10 cellular contexts compared by ENCODE assay signal in the genomic region with DNA sequence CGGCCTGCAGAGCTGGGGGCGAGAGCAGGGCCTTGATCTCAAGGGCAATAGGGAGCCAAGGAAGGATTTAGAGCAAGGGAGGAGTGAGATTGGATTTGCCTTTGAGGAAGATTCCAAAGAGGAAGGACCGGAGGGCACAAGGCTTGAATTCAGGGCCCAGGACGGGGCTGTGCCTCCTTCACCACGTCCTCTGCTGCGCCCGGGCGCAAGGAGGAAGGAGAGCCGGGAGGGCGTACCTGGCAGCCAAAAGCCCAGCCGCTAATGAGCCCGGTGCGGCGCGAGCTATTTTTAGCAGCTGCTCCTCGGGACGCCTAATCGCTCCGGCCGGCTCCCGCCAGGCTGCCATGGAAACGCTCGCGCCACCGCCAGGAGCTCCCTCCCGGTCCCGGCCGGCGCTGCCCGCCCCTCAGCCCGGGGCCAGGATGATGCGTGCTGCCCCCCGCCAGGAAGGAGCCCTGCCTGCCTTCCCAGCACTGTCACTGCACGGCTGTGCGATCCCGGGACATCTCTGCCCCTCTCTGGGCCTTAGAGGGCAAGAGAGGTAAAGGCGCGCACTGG. TPM values are rescaled to one million over a fixed set of nuclear protein-coding genes. Genes with fewer than 3 reads are reported as not detected.
DNase-seq lines count a peak whose midpoint lies in the region; ATAC-seq and TF ChIP-seq lines count a peak whose summit lies in the region.
"Had no signal": no experiment of that assay in that cellular context is flagged by ENCODE, and none has a peak within 500 bp of the region (broad histone marks: within the 10 kb centered on the region; RNA-seq: fewer than 3 reads in every experiment).

No MANE protein-coding gene starts in this region.

- no peak overlapping the region for H3K9ac ChIP-seq in neural progenitor cell

- peaks cover 22% of the 10 kb centered on the region for H3K9me3 Mint-ChIP-seq in neural progenitor cell
- H3K9me3 Mint-ChIP-seq in stimulated activated memory B cell treated with anti-CD40 and anti-IgM and Interleukin-4, amounts not matched to agents 10 μg/mL and 1 μg/mL and 100 μg/mL, for 72 hours, result peaks cover 13% of the 10 kb centered on the region
- peaks cover 3 to 10% of the 10 kb centered on the region in 2 donors for H3K9me3 Mint-ChIP-seq in effector memory CD8-positive, alpha-beta T cell

- 3% methylated on average over 12 to 19 of the region's 38 CpGs for WGBS in esophagus squamous epithelium, 2 donors

- peak overlapping the region in 2 of 4 donors; percentile 32 to 42 for H3K27ac ChIP-seq in esophagus squamous epithelium
- H3K27ac ChIP-seq in neural progenitor cell, result no peak overlapping the region

- H3K79me2 ChIP-seq in neural progenitor cell (ENCODE audit: low read depth), result no peaks in the 10 kb centered on the region

- H3K4me3 ChIP-seq in esophagus squamous epithelium, result peak overlapping the region in 3 of 4 donors; percentile 13 to 52 (median 15)
- H3K4me3 ChIP-seq in neural progenitor cell, result peak overlapping the region; percentile 30

- peaks cover 23% of the 10 kb centered on the region for H3F3A ChIP-seq in neural progenitor cell (ENCODE audit: low read depth)

- H3K27ac Mint-ChIP-seq in neural progenitor cell, result peak overlapping the region; percentile 93
- no peak overlapping the region for H3K27ac Mint-ChIP-seq in stimulated activated memory B cell treated with anti-CD40 and anti-IgM and Interleukin-4, amounts not matched to agents 10 μg/mL and 1 μg/mL and 100 μg/mL, for 72 hours
- no peak overlapping the region for H3K27ac Mint-ChIP-seq in effector memory CD8-positive, alpha-beta T cell
- H3K27ac Mint-ChIP-seq: stimulated activated naive B cell treated with anti-CD40 and anti-IgM and Interleukin-4, amounts not matched to agents 10 μg/mL and 1 μg/mL and 100 μg/mL, for 72 hours had no signal

- DNase-seq in DMS 273 treated with DMSO at 0.1 percent for 48 hours (lab: John Stamatoyannopoulos, UW) (peak; percentile 55), NCI-H345 (lab: John Stamatoyannopoulos, UW) (peak; percentile 85), esophagus squamous epithelium (lab: John Stamatoyannopoulos, UW) (no peak), neural progenitor cell (ENCODE audit: low spot score) (peak; percentile 97), OCI-M2 (lab: John Stamatoyannopoulos, UW; ENCODE audit: unreplicated experiment) (no peak)
- no peak for DNase-seq in effector memory CD8-positive, alpha-beta T cell
- DNase-seq: stimulated activated naive B cell treated with anti-CD40 and anti-IgM and Interleukin-4, amounts not matched to agents 10 μg/mL and 1 μg/mL and 100 μg/mL, for 72 hours had no signal

- no peak overlapping the region for H2AFZ ChIP-seq in neural progenitor cell (replicated peaks)

- H3K9me3 ChIP-seq in esophagus squamous epithelium (peaks cover 0 to 22% (median 17%) of the 10 kb centered on the region in 3 donors), neural progenitor cell (ENCODE audit: low read depth) (peaks cover 8% of the 10 kb centered on the region)

- H3K4me2 ChIP-seq in neural progenitor cell, result peak overlapping the region; percentile 70

- H4K20me1 ChIP-seq in neural progenitor cell (ENCODE audit: low read depth), result no peaks in the 10 kb centered on the region

- no peak for ATAC-seq in stimulated activated memory B cell treated with anti-CD40 and anti-IgM and Interleukin-4, amounts not matched to agents 10 μg/mL and 1 μg/mL and 100 μg/mL, for 72 hours
- no peak for ATAC-seq in HG03280 (IDR thresholded peaks at IDR 0.05; ENCODE audit: unreplicated experiment)
- ATAC-seq in effector memory CD8-positive, alpha-beta T cell (replicated peaks), result no peak
- ATAC-seq: stimulated activated naive B cell treated with anti-CD40 and anti-IgM and Interleukin-4, amounts not matched to agents 10 μg/mL and 1 μg/mL and 100 μg/mL, for 72 hours had no signal

- intact Hi-C loops in esophagus squamous epithelium (cut with DNase I), result no loop called here

- no peak for TF ChIP-seq CTCF in esophagus squamous epithelium (IDR thresholded peaks at IDR 0.05)
- no peak for TF ChIP-seq CTCF in neural progenitor cell (IDR thresholded peaks at IDR 0.05)

- H3K36me3 Mint-ChIP-seq in neural progenitor cell, result peaks cover 3% of the 10 kb centered on the region
- H3K36me3 Mint-ChIP-seq in stimulated activated memory B cell treated with anti-CD40 and anti-IgM and Interleukin-4, amounts not matched to agents 10 μg/mL and 1 μg/mL and 100 μg/mL, for 72 hours, result peaks cover 14% of the 10 kb centered on the region
- H3K36me3 Mint-ChIP-seq in effector memory CD8-positive, alpha-beta T cell (ENCODE audit: insufficient read depth), result no peaks in the 10 kb centered on the region

- H3K4me3 Mint-ChIP-seq in neural progenitor cell, result peak overlapping the region; percentile 72
- H3K4me3 Mint-ChIP-seq in stimulated activated memory B cell treated with anti-CD40 and anti-IgM and Interleukin-4, amounts not matched to agents 10 μg/mL and 1 μg/mL and 100 μg/mL, for 72 hours, result no peak overlapping the region
- no peak overlapping the region for H3K4me3 Mint-ChIP-seq in effector memory CD8-positive, alpha-beta T cell
- H3K4me3 Mint-ChIP-seq: stimulated activated naive B cell treated with anti-CD40 and anti-IgM and Interleukin-4, amounts not matched to agents 10 μg/mL and 1 μg/mL and 100 μg/mL, for 72 hours had no signal

- peaks cover 24% of the 10 kb centered on the region for H3K27me3 Mint-ChIP-seq in neural progenitor cell (ENCODE audit: insufficient read depth, low read depth)
- H3K27me3 Mint-ChIP-seq in stimulated activated memory B cell treated with anti-CD40 and anti-IgM and Interleukin-4, amounts not matched to agents 10 μg/mL and 1 μg/mL and 100 μg/mL, for 72 hours, result peaks cover 33% of the 10 kb centered on the region
- H3K27me3 Mint-ChIP-seq in effector memory CD8-positive, alpha-beta T cell, result peaks cover 25 to 56% of the 10 kb centered on the region in 2 donors

- H3K36me3 ChIP-seq in esophagus squamous epithelium, result no peaks in the 10 kb centered on the region
- no peaks in the 10 kb centered on the region for H3K36me3 ChIP-seq in neural progenitor cell

- H3K4me1 ChIP-seq in esophagus squamous epithelium (peaks cover 4 to 27% (median 8%) of the 10 kb centered on the region in 3 donors), neural progenitor cell (peaks cover 12% of the 10 kb centered on the region)

- peaks cover 0 to 50% (median 1%) of the 10 kb centered on the region in 4 donors for H3K27me3 ChIP-seq in esophagus squamous epithelium
- no peaks in the 10 kb centered on the region for H3K27me3 ChIP-seq in neural progenitor cell

- H3K4me1 Mint-ChIP-seq in neural progenitor cell, result peaks cover 34% of the 10 kb centered on the region
- H3K4me1 Mint-ChIP-seq in stimulated activated memory B cell treated with anti-CD40 and anti-IgM and Interleukin-4, amounts not matched to agents 10 μg/mL and 1 μg/mL and 100 μg/mL, for 72 hours, result no peaks in the 10 kb centered on the region
- no peaks in the 10 kb centered on the region for H3K4me1 Mint-ChIP-seq in effector memory CD8-positive, alpha-beta T cell (ENCODE audit: low read depth in 2 of 2)
- H3K4me1 Mint-ChIP-seq: stimulated activated naive B cell treated with anti-CD40 and anti-IgM and Interleukin-4, amounts not matched to agents 10 μg/mL and 1 μg/mL and 100 μg/mL, for 72 hours had no signal

- TF ChIP-seq POLR2A in esophagus squamous epithelium (IDR thresholded peaks at IDR 0.05), result no peak

RNA-seq across cellular contexts. Expression of a gene that starts 31.3 kb away (rescaled TPM):
- total RNA-seq in esophagus squamous epithelium (10 to 100 TPM; 19.6 to 44.2 (median 28.0) TPM), neural progenitor cell (ENCODE audit: low replicate concordance) (1.8 and 3.5 TPM in 2 replicates)
- total RNA-seq: epithelial cell of proximal tubule had no signal

Comparison
In these comparisons a context has a peak if more than half of its experiments do, and no peak if none do; other contexts are left out.
1. DNase-seq: peak in DMS 273 treated with DMSO at 0.1 percent for 48 hours (single experiment), NCI-H345 (single experiment) and neural progenitor cell (single experiment); none in esophagus squamous epithelium (single experiment), OCI-M2 (single experiment) and effector memory CD8-positive, alpha-beta T cell (0 of 3).